ENCODE assay signal across 16 cellular contexts in genomic region chr15:100891316-100892012, GRCh38. TPM values are rescaled to one million over a fixed set of nuclear protein-coding genes. Genes with fewer than 3 reads are reported as not detected.
A peak's percentile ranks its signal among the peaks of the same experiment; 100 is the strongest.
DNase-seq lines count a peak whose midpoint lies in the region; ATAC-seq, FAIRE-seq and TF ChIP-seq lines count a peak whose summit lies in the region.
"Had no signal": no experiment of that assay in that cellular context is flagged by ENCODE, and none has a peak within 500 bp of the region (broad histone marks: within the 10 kb centered on the region; RNA-seq: fewer than 3 reads in every experiment).

No MANE protein-coding gene starts in this region.

- dilution Hi-C loops in endothelial cell of umbilical vein (cut with MboI; ENCODE audit: extremely low pct_ligation_motif_present, low sequenced_read_pairs): no loop called here

- peak overlapping the region; percentile 28 for H3K4me2 ChIP-seq in endothelial cell of umbilical vein (ENCODE audit: insufficient read depth, low read length)

- H3K4me3 Mint-ChIP-seq in activated CD4-positive, alpha-beta T cell treated with anti-CD3 and anti-CD28 coated beads for 36 hours: no peak overlapping the region
- H3K4me3 Mint-ChIP-seq: CD4-positive, alpha-beta memory T cell; IgD-negative memory B cell had no signal

- H3K79me2 ChIP-seq in endothelial cell of umbilical vein (ENCODE audit: control insufficient read depth, insufficient read depth, low read length): no peaks in the 10 kb centered on the region
- H3K79me2 ChIP-seq: parathyroid adenoma had no signal

- H3K4me1 Mint-ChIP-seq in activated CD4-positive, alpha-beta T cell treated with anti-CD3 and anti-CD28 coated beads for 36 hours: peaks cover 2% of the 10 kb centered on the region

- no peaks in the 10 kb centered on the region for H3K36me3 Mint-ChIP-seq in activated CD4-positive, alpha-beta T cell treated with anti-CD3 and anti-CD28 coated beads for 36 hours (ENCODE audit: low read depth)
- H3K36me3 Mint-ChIP-seq: CD4-positive, alpha-beta memory T cell; IgD-negative memory B cell had no signal

- intact Hi-C loops in endothelial cell of umbilical vein (cut with micrococcal nuclease): no loop called here
- intact Hi-C loops in activated CD4-positive, alpha-beta T cell treated with anti-CD3 and anti-CD28 coated beads for 36 hours (cut with DNase I, micrococcal nuclease): no loop called here

- H2AFZ ChIP-seq in endothelial cell of umbilical vein (ENCODE audit: low read depth, low read length): peak overlapping the region; percentile 75
- H2AFZ ChIP-seq: parathyroid adenoma had no signal

- BruUV-seq in endothelial cell of umbilical vein (replicated peaks; lab: Mats Ljungman, UMichigan): no TSS peak

- TF ChIP-seq POLR2A in endothelial cell of umbilical vein (IDR thresholded peaks at IDR 0.05; ENCODE audit: low read depth, low read length): no peak
- TF ChIP-seq POLR2A in tibial nerve (IDR thresholded peaks at IDR 0.05): no peak

- H4K20me1 ChIP-seq in endothelial cell of umbilical vein (replicated peaks; ENCODE audit: control insufficient read depth, extremely low read depth, insufficient read depth, low read length): no peaks in the 10 kb centered on the region

- no peaks in the 10 kb centered on the region for H3K9me3 Mint-ChIP-seq in activated CD4-positive, alpha-beta T cell treated with anti-CD3 and anti-CD28 coated beads for 36 hours (ENCODE audit: low read depth)
- H3K9me3 Mint-ChIP-seq: CD4-positive, alpha-beta memory T cell had no signal

- H3K27me3 ChIP-seq in RWPE2 (ENCODE audit: insufficient read depth, poor library complexity, severe bottlenecking) (no peaks in the 10 kb centered on the region), endothelial cell of umbilical vein (ENCODE audit: control insufficient read depth in 2 of 2, insufficient read depth in 2 of 2, low read length in 2 of 2) (no peaks in the 10 kb centered on the region), tibial nerve (no peaks in the 10 kb centered on the region)
- H3K27me3 ChIP-seq: ascending aorta, thyroid gland had no signal

- TF ChIP-seq CTCF in RWPE2 (IDR thresholded peaks at IDR 0.05; ENCODE audit: poor library complexity, severe bottlenecking): no peak
- TF ChIP-seq CTCF in endothelial cell of umbilical vein (IDR thresholded peaks at IDR 0.05; ENCODE audit: extremely low read depth in 1 of 2, insufficient read depth in 1 of 2, low read depth in 1 of 2, low read length in 2 of 2): peak in 1 of 2 donors; percentile 22
- TF ChIP-seq CTCF in tibial nerve (IDR thresholded peaks at IDR 0.05): peak in 2 of 5 experiments; percentile 23 to 32

- DNase-seq in RWPE2 (ENCODE audit: low spot score): peak; percentile 67
- no peak for DNase-seq in endothelial cell of umbilical vein (ENCODE audit: low read depth, low spot score)
- peak; percentile 54 for DNase-seq in superior temporal gyrus (ENCODE audit: extremely low spot score)
- no peak for DNase-seq in activated CD4-positive, alpha-beta T cell treated with anti-CD3 and anti-CD28 coated beads for 36 hours
- no peak for DNase-seq in tibial nerve (ENCODE audit: low spot score in 2 of 2)
- no peak for DNase-seq in activated naive CD4-positive, alpha-beta T cell treated with Interleukin-2 at 50 U/mL for 16 hours
- DNase-seq: activated CD8-positive, alpha-beta memory T cell treated with anti-CD3 and anti-CD28 coated beads for 24 hours; activated effector memory CD4-positive, alpha-beta T cell treated with Interleukin-2 at 50 U/mL for 16 hours; CD4-positive, alpha-beta memory T cell; NCI-H1048; thyroid gland had no signal

- no peak for ATAC-seq in RWPE2 (ENCODE audit: low read depth)
- no peak for ATAC-seq in activated CD4-positive, alpha-beta T cell treated with anti-CD3 and anti-CD28 coated beads for 36 hours

- no peaks in the 10 kb centered on the region for H3K9me1 ChIP-seq in endothelial cell of umbilical vein (replicated peaks; ENCODE audit: control insufficient read depth, extremely low read depth, insufficient read depth, low read length)

- H3K9me3 ChIP-seq in RWPE2 (ENCODE audit: severe bottlenecking) (no peaks in the 10 kb centered on the region), endothelial cell of umbilical vein (replicated peaks; ENCODE audit: control insufficient read depth, insufficient read depth, low read length) (no peaks in the 10 kb centered on the region), mesodermal cell (ENCODE audit: control insufficient read depth, low read length) (no peaks in the 10 kb centered on the region), tibial nerve (no peaks in the 10 kb centered on the region)
- H3K9me3 ChIP-seq: ascending aorta, thyroid gland had no signal

- H3K9ac ChIP-seq in endothelial cell of umbilical vein (replicated peaks; ENCODE audit: extremely low read depth, insufficient read depth, low read length): no peak overlapping the region
- H3K9ac ChIP-seq: parathyroid adenoma had no signal

- POLR2A ChIA-PET in endothelial cell of umbilical vein (lab: Charles Lee): no interaction called here
- POLR2A ChIA-PET in activated CD4-positive, alpha-beta T cell treated with anti-CD3 and anti-CD28 coated beads for 36 hours (lab: Charles Lee): no interaction called here

- WGBS in mesodermal cell (ENCODE audit: insufficient coverage in 2 of 2), 2 experiments: 65 to 72% methylated on average over 17 to 18 of the region's 21 CpGs
- 60 to 69% methylated on average over 20 of the region's 21 CpGs for WGBS in tibial nerve, 2 donors

- peaks cover 100% of the 10 kb centered on the region for H3K36me3 ChIP-seq in RWPE2 (ENCODE audit: low read depth)
- H3K36me3 ChIP-seq in endothelial cell of umbilical vein (ENCODE audit: control insufficient read depth in 2 of 2, extremely low read depth in 1 of 2, insufficient read depth in 2 of 2, low read length in 2 of 2): no peaks in the 10 kb centered on the region
- no peaks in the 10 kb centered on the region for H3K36me3 ChIP-seq in mesodermal cell (ENCODE audit: control insufficient read depth, insufficient read depth, low read length)
- peaks cover 0 to 4% (median 0%) of the 10 kb centered on the region in 3 donors for H3K36me3 ChIP-seq in tibial nerve
- H3K36me3 ChIP-seq: ascending aorta, thyroid gland had no signal

- peak; percentile 77 for FAIRE-seq in endothelial cell of umbilical vein (lab: Jason Lieb, UNC)

- CTCF ChIA-PET in endothelial cell of umbilical vein (lab: Charles Lee): interaction anchor here (0.8 to 2.5 kb wide), 4 partner anchors 20 to 116 kb away, joined by 3 to 9 read pairs (median 4); partner anchors contain the start of gene LRRK1
- CTCF ChIA-PET in activated CD4-positive, alpha-beta T cell treated with anti-CD3 and anti-CD28 coated beads for 36 hours (lab: Charles Lee): no interaction called here

- no peak overlapping the region for H3K4me3 ChIP-seq in RWPE2 (ENCODE audit: severe bottlenecking)
- H3K4me3 ChIP-seq in endothelial cell of umbilical vein (replicated peaks in 1 of 3; ENCODE audit: insufficient read depth in 1 of 3, low read depth in 1 of 3, low read length in 3 of 3): no peak overlapping the region
- H3K4me3 ChIP-seq in mesodermal cell (ENCODE audit: extremely low read depth, insufficient read depth, low read length, poor library complexity, severe bottlenecking): no peak overlapping the region
- H3K4me3 ChIP-seq in tibial nerve: no peak overlapping the region
- H3K4me3 ChIP-seq: ascending aorta, SK-N-MC, thyroid gland had no signal

- no peak overlapping the region for H3K27ac Mint-ChIP-seq in activated CD4-positive, alpha-beta T cell treated with anti-CD3 and anti-CD28 coated beads for 36 hours
- H3K27ac Mint-ChIP-seq: CD4-positive, alpha-beta memory T cell; IgD-negative memory B cell had no signal

- H3K27me3 Mint-ChIP-seq in activated CD4-positive, alpha-beta T cell treated with anti-CD3 and anti-CD28 coated beads for 36 hours: peaks cover 39% of the 10 kb centered on the region

- H3K27ac ChIP-seq in RWPE2 (ENCODE audit: poor library complexity, severe bottlenecking) (no peak overlapping the region), endothelial cell of umbilical vein (ENCODE audit: insufficient read depth, low read depth, low read length) (no peak overlapping the region), mesodermal cell (ENCODE audit: low read depth, low read length, severe bottlenecking) (peak overlapping the region; percentile 10), tibial nerve (peak overlapping the region in 2 of 4 donors; percentile 23 to 40)
- H3K27ac ChIP-seq: ascending aorta, parathyroid adenoma, SK-N-MC, thyroid gland had no signal

- peaks cover 12% of the 10 kb centered on the region for H3K4me1 ChIP-seq in RWPE2 (ENCODE audit: insufficient read depth, poor library complexity, severe bottlenecking)
- H3K4me1 ChIP-seq in endothelial cell of umbilical vein (ENCODE audit: control insufficient read depth, extremely low read depth, insufficient read depth, low read length): peaks cover 35% of the 10 kb centered on the region
- peaks cover 33% of the 10 kb centered on the region for H3K4me1 ChIP-seq in mesodermal cell (ENCODE audit: control insufficient read depth, insufficient read depth, low read length, poor library complexity, severe bottlenecking)
- peaks cover 0 to 18% (median 7%) of the 10 kb centered on the region in 4 donors for H3K4me1 ChIP-seq in tibial nerve
- H3K4me1 ChIP-seq: parathyroid adenoma had no signal

- no peak for TF ChIP-seq EP300 in tibial nerve (IDR thresholded peaks at IDR 0.05)

RNA-seq across cellular contexts. Expression of gene ALDH1A3, which starts 11.8 kb away (rescaled TPM):
- total RNA-seq in endothelial cell of umbilical vein (5.8 TPM in 2 replicates), tibial nerve (10 to 100 TPM; 30.6 to 69.6 (median 36.1) TPM)
- polyA plus RNA-seq in endothelial cell of umbilical vein: 2.1 and 2.8 TPM in 2 replicates
- polyA plus RNA-seq in endothelial cell of umbilical vein (2011; cell fraction: cytosol; rRNA removed): 2.5 and 2.7 TPM in 2 replicates
- polyA plus RNA-seq in endothelial cell of umbilical vein (2011; cell fraction: nucleus; rRNA removed): 3.3 and 3.9 TPM in 2 replicates
- polyA plus RNA-seq in endothelial cell of umbilical vein (2012): 10.2 and 19.4 TPM in 2 replicates
- 2.0 and 2.9 TPM in 2 replicates for polyA minus RNA-seq in endothelial cell of umbilical vein
- polyA minus RNA-seq in endothelial cell of umbilical vein (2011; cell fraction: cytosol; rRNA and poly(A)+ RNA removed): 2.3 TPM
- 2.2 and 3.1 TPM in 2 replicates for polyA minus RNA-seq in endothelial cell of umbilical vein (2011; cell fraction: nucleus; rRNA and poly(A)+ RNA removed)
- 2.2 TPM for polyA plus RNA-seq in mesodermal cell (2013, experiment 1 of 2)
- polyA plus RNA-seq in mesodermal cell (2013, experiment 2 of 2): 1.5 TPM
- total RNA-seq in activated CD4-positive, alpha-beta T cell treated with anti-CD3 and anti-CD28 coated beads for 36 hours: not detected
- total RNA-seq: CD4-positive, alpha-beta memory T cell had no signal
- polyA plus RNA-seq: CD4-positive, alpha-beta memory T cell; IgD-negative memory B cell had no signal

RNA-seq across cellular contexts. Expression of gene LRRK1, which starts 27.7 kb away (rescaled TPM):
- total RNA-seq in endothelial cell of umbilical vein: 18.4 and 22.1 TPM in 2 replicates
- 11.0 and 12.9 TPM in 2 replicates for polyA plus RNA-seq in endothelial cell of umbilical vein
- polyA plus RNA-seq in endothelial cell of umbilical vein (2011; cell fraction: cytosol; rRNA removed): 8.9 and 10.9 TPM in 2 replicates
- 46.2 and 47.0 TPM in 2 replicates for polyA plus RNA-seq in endothelial cell of umbilical vein (2011; cell fraction: nucleus; rRNA removed)
- polyA plus RNA-seq in endothelial cell of umbilical vein (2012): 16.4 and 17.2 TPM in 2 replicates
- 19.0 and 21.4 TPM in 2 replicates for polyA minus RNA-seq in endothelial cell of umbilical vein
- polyA minus RNA-seq in endothelial cell of umbilical vein (2011; cell fraction: cytosol; rRNA and poly(A)+ RNA removed): 11.1 TPM
- polyA minus RNA-seq in endothelial cell of umbilical vein (2011; cell fraction: nucleus; rRNA and poly(A)+ RNA removed): 26.4 and 39.6 TPM in 2 replicates
- polyA plus RNA-seq in mesodermal cell (2013, experiment 1 of 2): 0.59 TPM
- 0.76 TPM for polyA plus RNA-seq in mesodermal cell (2013, experiment 2 of 2)
- under 1 TPM; 0.35 to 0.73 TPM for total RNA-seq in activated CD4-positive, alpha-beta T cell treated with anti-CD3 and anti-CD28 coated beads for 36 hours
- total RNA-seq in tibial nerve: 10 to 100 TPM; 14.1 to 31.5 (median 16.8) TPM

Comparison
In these comparisons a context has a peak if more than half of its experiments do, and no peak if none do; other contexts are left out.
1. DNase-seq: peak in RWPE2 (single experiment) and superior temporal gyrus (single experiment); none in endothelial cell of umbilical vein (single experiment), activated CD4-positive, alpha-beta T cell treated with anti-CD3 and anti-CD28 coated beads for 36 hours (single experiment), tibial nerve (0 of 2) and activated naive CD4-positive, alpha-beta T cell treated with Interleukin-2 at 50 U/mL for 16 hours (single experiment).
2. RNA of gene LRRK1, which starts 27.7 kb away (total RNA-seq): 18.4 to 22.1 TPM in endothelial cell of umbilical vein and 14.1 to 31.5 TPM in tibial nerve; 0.35 to 0.73 TPM in activated CD4-positive, alpha-beta T cell treated with anti-CD3 and anti-CD28 coated beads for 36 hours; every median in the first group is over 4 times any median in the second.